24 cellular contexts compared by ENCODE assay signal in the genomic region with DNA sequence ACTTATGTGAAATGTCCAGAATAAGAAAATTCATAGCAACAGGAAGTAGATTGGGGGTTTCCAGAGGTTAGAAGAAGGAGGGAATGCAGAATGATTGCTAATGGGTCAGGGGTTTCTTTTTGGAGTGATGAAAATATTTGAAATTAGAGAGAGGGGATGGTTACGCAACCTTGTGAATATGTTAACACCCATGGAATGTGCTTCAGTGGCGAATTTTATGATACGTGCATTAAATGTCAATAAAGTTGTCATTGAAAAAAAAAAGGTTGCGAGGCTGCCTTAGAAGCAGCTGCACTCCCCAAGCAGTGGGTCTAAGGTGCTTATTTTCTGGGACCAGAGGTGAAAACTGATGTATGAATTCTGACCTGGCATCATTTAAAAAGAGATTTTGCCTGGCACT.
"Had no signal": no experiment of that assay in that cellular context is flagged by ENCODE, and none has a peak within 500 bp of the region (broad histone marks: within the 10 kb centered on the region; RNA-seq: fewer than 3 reads in every experiment).

No MANE protein-coding gene starts in this region.

- H3K27ac ChIP-seq: ascending aorta, brain microvascular endothelial cell, hepatocyte, neutrophil, pancreas, psoas muscle, stomach, suprapubic skin, transverse colon had no signal

- H3K79me2 ChIP-seq: hepatocyte had no signal

- H3K36me3 ChIP-seq: ascending aorta, brain microvascular endothelial cell, neutrophil, pancreas, stomach, suprapubic skin, transverse colon had no signal

- H3K27me3 ChIP-seq: ascending aorta, brain microvascular endothelial cell, hepatocyte, pancreas, stomach, suprapubic skin, transverse colon had no signal

- H2AFZ ChIP-seq: hepatocyte had no signal

- H3K4me1 ChIP-seq: ascending aorta, pancreas, psoas muscle, stomach, suprapubic skin, transverse colon had no signal

- FAIRE-seq: pancreas, urothelium cell line had no signal

- H3K9me3 ChIP-seq: ascending aorta, neutrophil, pancreas, psoas muscle, stomach, suprapubic skin, transverse colon had no signal

- ATAC-seq: natural killer cell; pancreas; psoas muscle; sciatic nerve; stimulated activated memory B cell treated with anti-CD40 and anti-IgM and Interleukin-4, amounts not matched to agents 10 μg/mL and 1 μg/mL and 100 μg/mL, for 72 hours had no signal

- H3K4me3 ChIP-seq: ascending aorta, hepatocyte, pancreas, psoas muscle, smooth muscle cell, stomach, suprapubic skin, transverse colon had no signal

- DNase-seq: activated CD4-positive, alpha-beta T cell treated with anti-CD3 and anti-CD28 coated beads for 1 hour; activated gamma-delta T cell treated with Interleukin-2 at 50 U/mL for 16 hours; activated T-cell treated with anti-CD3 and anti-CD28 coated beads, Interleukin-2, amount 50 U/mL, for 1 hour; brain microvascular endothelial cell; caudate nucleus; dermis blood vessel endothelial cell; effector memory CD4-positive, alpha-beta T cell; foreskin melanocyte; midbrain; natural killer cell; pancreas; psoas muscle; stimulated activated CD4-positive, alpha-beta T cell treated with anti-CD3 and anti-CD28 coated beads, Interleukin-15, amount 100 ng/mL, for 24 hours; stomach; T-helper 9 cell; transverse colon had no signal

- H3K4me2 ChIP-seq: hepatocyte, smooth muscle cell had no signal
